In genomic region chr2:91503959-91504741, GRCh38 we compare ENCODE assay signal across 7 cellular contexts.
A peak's percentile ranks its signal among the peaks of the same experiment; 100 is the strongest.
DNase-seq lines count a peak whose midpoint lies in the region; ATAC-seq and TF ChIP-seq lines count a peak whose summit lies in the region.
"Not testable (repeated sequence)": the region's sequence is repeated elsewhere in the genome, so short reads cannot be mapped to it uniquely, and the experiment has no call there.

No MANE protein-coding gene starts in this region.

- H3K27me3 ChIP-seq in right cardiac atrium (ENCODE audit: control insufficient read depth, insufficient read depth); lung (ENCODE audit: control insufficient read depth, insufficient read depth); spleen (replicated peaks in 1 of 7); aorta (ENCODE audit: control insufficient read depth in 1 of 2, insufficient read depth in 2 of 2, low read length in 1 of 2): not testable (repeated sequence)

- not testable (repeated sequence) for H3K4me1 ChIP-seq in right cardiac atrium (ENCODE audit: control insufficient read depth, insufficient read depth, low read length); lung (ENCODE audit: control insufficient read depth in 2 of 2, insufficient read depth in 2 of 2, low read length in 2 of 2); spleen; aorta (ENCODE audit: control insufficient read depth in 1 of 2, insufficient read depth in 2 of 2, low read length in 2 of 2)

- 92% methylated on average over 10 of the region's 13 CpGs for WGBS in right cardiac atrium
- 93 to 96% methylated on average over 10 to 13 of the region's 13 CpGs for WGBS in lung, 2 donors
- 90 to 97% (median 94%) methylated on average over 6 to 13 of the region's 13 CpGs for WGBS in spleen, 5 donors
- WGBS in aorta, 2 donors, result 90 to 92% methylated on average over 11 to 13 of the region's 13 CpGs

- peak; percentile 65 for DNase-seq in activated effector memory CD4-positive, alpha-beta T cell treated with anti-CD3 and anti-CD28 coated beads, Interleukin-2, amount 50 U/mL, for 16 hours
- DNase-seq in right cardiac atrium (peak in 2 of 3 donors; percentile 47 to 56), left lobe of liver (ENCODE audit: low spot score) (peak; percentile 42), lung (ENCODE audit: low spot score) (peak; percentile 13), spleen (peak; percentile 71), aorta (peak; percentile 43 to 61)
- not testable (repeated sequence) for DNase-seq in omental fat pad (ENCODE audit: low spot score)

- H3K9me3 ChIP-seq in right cardiac atrium (ENCODE audit: control insufficient read depth, low read length); lung (ENCODE audit: control insufficient read depth in 2 of 2, insufficient read depth in 1 of 2, low read length in 1 of 2); aorta (ENCODE audit: control insufficient read depth, low read length): not testable (repeated sequence)
- H3K9me3 ChIP-seq in spleen, result peaks cover 0 to 11% (median 7%) of the 10 kb centered on the region in 8 donors

- H3K4me3 ChIP-seq in right cardiac atrium (ENCODE audit: low read length); lung; spleen; aorta (ENCODE audit: low read length in 2 of 2): not testable (repeated sequence)

- TF ChIP-seq POLR2A in spleen (IDR thresholded peaks at IDR 0.05), result not testable (repeated sequence)

- TF ChIP-seq CTCF in lung (IDR thresholded peaks at IDR 0.05; ENCODE audit: control extremely low read depth, extremely low read depth); omental fat pad (IDR thresholded peaks at IDR 0.05); spleen (IDR thresholded peaks at IDR 0.05 in 8 of 11, conservative IDR thresholded peaks at IDR 0.05 in 3 of 11): not testable (repeated sequence)

- not testable (repeated sequence) for ATAC-seq in right cardiac atrium; left lobe of liver; lung (ENCODE audit: insufficient read depth, low FRiP score); aorta (ENCODE audit: low FRiP score)
- ATAC-seq in omental fat pad (ENCODE audit: low FRiP score), result peak; percentile 14

- intact Hi-C loops in right cardiac atrium (cut with DNase I); spleen (cut with DNase I; ENCODE audit: low total_unique reads); aorta (cut with DNase I): not testable (repeated sequence)

- H3K27ac ChIP-seq in right cardiac atrium (ENCODE audit: low read length); lung (ENCODE audit: low read depth in 1 of 2, low read length in 1 of 2); spleen; aorta (ENCODE audit: low read depth in 1 of 2, low read length in 2 of 2): not testable (repeated sequence)

- not testable (repeated sequence) for H3K36me3 ChIP-seq in lung (ENCODE audit: control insufficient read depth in 2 of 2, insufficient read depth in 2 of 2, low read length in 2 of 2); spleen; aorta (ENCODE audit: control insufficient read depth in 1 of 2, insufficient read depth in 2 of 2, low read length in 1 of 2)
